In the genomic region with DNA sequence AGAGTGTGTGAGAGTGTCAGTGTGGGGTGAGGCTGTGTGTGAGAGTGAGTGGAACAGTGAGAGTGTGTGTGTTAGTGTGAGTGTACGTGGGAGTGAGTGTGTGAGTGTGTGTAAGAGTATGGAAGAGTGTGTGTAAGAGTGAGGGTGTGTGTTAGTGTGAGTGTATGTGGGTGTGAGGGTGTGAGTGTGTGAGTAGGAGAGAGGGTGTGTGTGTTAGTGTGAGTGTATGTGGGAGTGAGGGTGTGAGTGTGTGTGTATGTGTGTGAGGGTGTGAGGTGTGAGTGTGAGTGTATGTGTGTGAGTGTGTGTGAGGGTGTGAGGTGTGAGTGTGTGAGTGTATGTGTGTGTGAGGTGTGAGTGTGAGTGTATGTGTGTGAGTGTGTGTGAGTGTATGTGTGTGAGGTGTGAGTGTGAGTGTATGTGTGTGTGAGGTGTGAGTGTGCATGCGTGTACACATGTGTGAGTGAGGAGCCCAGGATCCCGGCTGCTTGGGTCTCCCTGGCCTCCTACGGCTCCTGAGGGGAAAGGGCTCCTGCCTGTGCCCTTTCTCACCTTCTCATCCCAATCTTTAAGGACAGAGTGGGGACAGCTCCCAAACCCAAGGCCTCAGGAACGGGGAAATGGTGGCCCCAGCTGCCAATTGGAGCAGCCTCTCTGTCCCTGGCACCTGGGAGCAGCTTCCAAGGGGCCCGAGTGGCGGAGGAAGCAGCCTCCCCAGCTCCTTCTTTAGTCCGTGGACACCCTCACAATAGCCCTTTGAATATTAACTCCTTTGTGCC, we compare ENCODE assay signal across 1 cellular context.
TF ChIP-seq lines count a peak whose summit lies in the region.

No MANE protein-coding gene starts in this region.

TF ChIP-seq in GM12878, 131 proteins besides CTCF, POLR2A, EP300 and RAD21:
- TF ChIP-seq POLR2AphosphoS2 (IDR thresholded peaks at IDR 0.05; ENCODE audit: low read depth, low read length) (no peak), PML (IDR thresholded peaks at IDR 0.05; ENCODE audit: low read length) (no peak), STAT3 (IDR thresholded peaks at IDR 0.05; ENCODE audit: low read depth, low read length) (no peak), NRF1 (conservative IDR thresholded peaks at IDR 0.05; ENCODE audit: low read depth, low read length) (no peak), BMI1 (IDR thresholded peaks at IDR 0.05; ENCODE audit: borderline replicate concordance) (no peak), YY1 (IDR thresholded peaks at IDR 0.05; ENCODE audit: low read depth, low read length) (no peak), ZNF217 (IDR thresholded peaks at IDR 0.05) (no peak)
- TF ChIP-seq, protein P1, sequence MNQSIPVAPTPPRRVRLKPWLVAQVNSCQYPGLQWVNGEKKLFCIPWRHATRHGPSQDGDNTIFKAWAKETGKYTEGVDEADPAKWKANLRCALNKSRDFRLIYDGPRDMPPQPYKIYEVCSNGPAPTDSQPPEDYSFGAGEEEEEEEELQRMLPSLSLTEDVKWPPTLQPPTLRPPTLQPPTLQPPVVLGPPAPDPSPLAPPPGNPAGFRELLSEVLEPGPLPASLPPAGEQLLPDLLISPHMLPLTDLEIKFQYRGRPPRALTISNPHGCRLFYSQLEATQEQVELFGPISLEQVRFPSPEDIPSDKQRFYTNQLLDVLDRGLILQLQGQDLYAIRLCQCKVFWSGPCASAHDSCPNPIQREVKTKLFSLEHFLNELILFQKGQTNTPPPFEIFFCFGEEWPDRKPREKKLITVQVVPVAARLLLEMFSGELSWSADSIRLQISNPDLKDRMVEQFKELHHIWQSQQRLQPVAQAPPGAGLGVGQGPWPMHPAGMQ (IDR thresholded peaks at IDR 0.05; ENCODE audit: borderline replicate concordance), result no peak
